Comparison of ENCODE assay signal across 17 cellular contexts in genomic region chr9:82991684-82992083, GRCh38.
DNase-seq lines count a peak whose midpoint lies in the region; ATAC-seq and TF ChIP-seq lines count a peak whose summit lies in the region.
"Had no signal": no experiment of that assay in that cellular context is flagged by ENCODE, and none has a peak within 500 bp of the region (broad histone marks: within the 10 kb centered on the region; RNA-seq: fewer than 3 reads in every experiment).

No MANE protein-coding gene starts in this region.

- DNase-seq in DMS53 treated with DMSO at 0.1 percent for 48 hours (lab: John Stamatoyannopoulos, UW; ENCODE audit: unreplicated experiment) (peak; percentile 69), NCI-H2171 (lab: John Stamatoyannopoulos, UW) (peak; percentile 66), mucosa of descending colon (peak in 1 of 3 donors; percentile 23), UCSD-AML1 (lab: John Stamatoyannopoulos, UW; ENCODE audit: unreplicated experiment) (no peak)
- no peak for DNase-seq in NK-92 treated with Interleukin-12 subunit alpha and Interleukin-12 subunit beta, amount 100 ng/mL, for 24 hours (lab: John Stamatoyannopoulos, UW)
- DNase-seq: activated T-cell treated with anti-CD3 and anti-CD28 coated beads, Interleukin-2, amount 50 U/mL, for 1 hour; left cardiac atrium; naive B cell; NCI-H1436; PC-3; right cardiac atrium; stimulated activated CD4-positive, alpha-beta T cell treated with anti-CD3 and anti-CD28 coated beads, Interleukin-4, amount 100 ng/mL, for 4 hours; stimulated activated naive B cell treated with anti-CD40 and anti-IgM and Interleukin-4, amounts not matched to agents 10 μg/mL and 1 μg/mL and 100 μg/mL, for 72 hours; upper lobe of right lung had no signal

- H3K4me3 ChIP-seq in mucosa of descending colon: no peak overlapping the region
- H3K4me3 ChIP-seq: BLaER1 treated with 17β-estradiol and CSF1 and Interleukin-3, amounts not matched to agents 10 nM and 100 nM; upper lobe of right lung had no signal

- H3K36me3 ChIP-seq in mucosa of descending colon (ENCODE audit: low read depth): no peaks in the 10 kb centered on the region
- H3K36me3 ChIP-seq: BLaER1 treated with 17β-estradiol and CSF1 and Interleukin-3, amounts not matched to agents 10 nM and 100 nM; upper lobe of right lung had no signal

- intact Hi-C loops in mucosa of descending colon (cut with DNase I, micrococcal nuclease): no loop called here

- H3K9me3 ChIP-seq in mucosa of descending colon: no peaks in the 10 kb centered on the region
- H3K9me3 ChIP-seq: BLaER1 treated with 17β-estradiol and CSF1 and Interleukin-3, amounts not matched to agents 10 nM and 100 nM; upper lobe of right lung had no signal

- H3K4me1 ChIP-seq in mucosa of descending colon (ENCODE audit: low read depth): peaks cover 18% of the 10 kb centered on the region
- H3K4me1 ChIP-seq: upper lobe of right lung had no signal

- no peak for ATAC-seq in SK-N-SH treated with all-trans-retinoic acid at 6 μM for 48 hours
- peak; percentile 54 for ATAC-seq in mucosa of descending colon
- ATAC-seq in HG03196 (IDR thresholded peaks at IDR 0.05; ENCODE audit: unreplicated experiment): no peak
- ATAC-seq: PC-3; right cardiac atrium; stimulated activated naive B cell treated with anti-CD40 and anti-IgM and Interleukin-4, amounts not matched to agents 10 μg/mL and 1 μg/mL and 100 μg/mL, for 72 hours; upper lobe of right lung had no signal

- no peak for TF ChIP-seq CTCF in mucosa of descending colon (IDR thresholded peaks at IDR 0.05)

TF ChIP-seq in SK-N-SH treated with all-trans-retinoic acid at 6 μM for 48 hours, 23 proteins besides CTCF, POLR2A, EP300 and RAD21:
- no peak for TF ChIP-seq CSRNP3 (CRISPR knock-in tag; IDR thresholded peaks at IDR 0.05)
- TF ChIP-seq TCF4 (CRISPR knock-in tag; IDR thresholded peaks at IDR 0.05; ENCODE audit: borderline replicate concordance): peak; percentile 60; the same call in 1 of the 2 replicates
- no peak for TF ChIP-seq OSR1 (CRISPR knock-in tag; IDR thresholded peaks at IDR 0.05)

Comparison
In these comparisons a context has a peak if more than half of its experiments do, and no peak if none do; other contexts are left out.
1. DNase-seq: peak in DMS53 treated with DMSO at 0.1 percent for 48 hours (single experiment) and NCI-H2171 (single experiment); none in UCSD-AML1 (single experiment) and NK-92 treated with Interleukin-12 subunit alpha and Interleukin-12 subunit beta, amount 100 ng/mL, for 24 hours (single experiment).